In the genomic region with DNA sequence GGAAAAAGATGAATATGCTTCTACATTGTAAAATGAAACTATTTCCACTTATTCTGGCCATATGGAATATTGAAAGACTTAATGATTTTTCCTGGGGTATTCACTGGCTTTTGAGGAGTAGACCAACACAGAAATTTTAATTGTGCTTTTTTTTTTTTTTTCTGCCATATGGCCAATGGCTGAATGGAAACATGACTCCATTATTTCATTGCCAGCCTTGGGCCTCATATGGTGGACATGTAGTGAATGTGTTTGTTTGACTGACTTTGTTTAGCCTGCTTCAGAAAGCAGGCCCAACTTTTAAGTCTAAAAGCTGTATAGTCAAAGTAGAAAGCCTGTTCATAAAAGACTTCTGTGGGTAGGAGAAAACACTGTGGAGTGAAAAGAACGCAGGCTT, we compare ENCODE assay signal across 1 cellular context.
TF ChIP-seq lines count a peak whose summit lies in the region.

No MANE protein-coding gene starts in this region.

TF ChIP-seq in IMR-90, 13 proteins besides CTCF, POLR2A, EP300 and RAD21 (continued from another document):
- TF ChIP-seq, protein P1, sequence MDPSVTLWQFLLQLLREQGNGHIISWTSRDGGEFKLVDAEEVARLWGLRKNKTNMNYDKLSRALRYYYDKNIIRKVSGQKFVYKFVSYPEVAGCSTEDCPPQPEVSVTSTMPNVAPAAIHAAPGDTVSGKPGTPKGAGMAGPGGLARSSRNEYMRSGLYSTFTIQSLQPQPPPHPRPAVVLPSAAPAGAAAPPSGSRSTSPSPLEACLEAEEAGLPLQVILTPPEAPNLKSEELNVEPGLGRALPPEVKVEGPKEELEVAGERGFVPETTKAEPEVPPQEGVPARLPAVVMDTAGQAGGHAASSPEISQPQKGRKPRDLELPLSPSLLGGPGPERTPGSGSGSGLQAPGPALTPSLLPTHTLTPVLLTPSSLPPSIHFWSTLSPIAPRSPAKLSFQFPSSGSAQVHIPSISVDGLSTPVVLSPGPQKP (IDR thresholded peaks at IDR 0.05; ENCODE audit: borderline replicate concordance, low read depth, low read length), result no peak
- TF ChIP-seq MXI1 (IDR thresholded peaks at IDR 0.05; ENCODE audit: borderline replicate concordance, low read depth, low read length), result no peak
- TF ChIP-seq NFE2L2 (IDR thresholded peaks at IDR 0.05; ENCODE audit: low read depth, low read length), result no peak
- no peak for TF ChIP-seq SMC3 (IDR thresholded peaks at IDR 0.05; ENCODE audit: low read depth, low read length)
- no peak for TF ChIP-seq FOS (IDR thresholded peaks at IDR 0.05; ENCODE audit: low read depth, low read length)
- TF ChIP-seq RCOR1 (IDR thresholded peaks at IDR 0.05; ENCODE audit: insufficient replicate concordance, low read length), result no peak
- TF ChIP-seq MAFK (IDR thresholded peaks at IDR 0.05; ENCODE audit: low read depth, low read length), result no peak
TF ChIP-seq in IMR-90: peak in this region for 0.
